Comparison of ENCODE assay signal across 20 cellular contexts in the genomic region with DNA sequence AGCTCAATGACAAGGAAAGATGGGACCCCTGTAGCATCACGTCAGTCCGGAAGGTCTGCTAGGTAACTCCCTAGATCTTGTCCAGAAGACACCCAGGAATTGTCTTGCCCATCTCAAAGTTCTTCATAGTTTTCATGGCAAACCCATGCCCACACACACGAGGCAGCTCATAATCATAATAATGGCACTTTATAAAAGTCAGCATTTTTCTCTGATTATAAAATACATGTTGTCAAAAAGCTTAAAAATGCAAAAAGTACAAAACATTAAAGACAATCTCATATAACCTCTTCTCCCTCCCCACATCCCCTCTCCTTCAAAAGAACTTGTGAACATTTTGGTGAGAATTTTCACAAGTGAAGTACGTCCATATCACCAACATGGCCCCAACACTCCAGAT. TPM values are rescaled to one million over a fixed set of nuclear protein-coding genes. Genes with fewer than 3 reads are reported as not detected.
DNase-seq lines count a peak whose midpoint lies in the region; ATAC-seq, FAIRE-seq and TF ChIP-seq lines count a peak whose summit lies in the region.
"Had no signal": no experiment of that assay in that cellular context is flagged by ENCODE, and none has a peak within 500 bp of the region (broad histone marks: within the 10 kb centered on the region; RNA-seq: fewer than 3 reads in every experiment).

No MANE protein-coding gene starts in this region.

- no peak overlapping the region for H3K9ac ChIP-seq in HepG2 (ENCODE audit: insufficient read depth, low read depth, low read length)
- H3K9ac ChIP-seq: BLaER1, KMS-11 had no signal

- no peaks in the 10 kb centered on the region for H3K79me2 ChIP-seq in HepG2 (ENCODE audit: insufficient read depth, low read length)

- H3K27ac ChIP-seq in A549 (no peak overlapping the region), HepG2 (ENCODE audit: extremely low read length, insufficient read depth, low read length) (no peak overlapping the region)
- H3K27ac ChIP-seq in CD4-positive, CD25-positive, alpha-beta regulatory T cell (ENCODE audit: insufficient read depth, low read length, poor library complexity, severe bottlenecking) = no peak overlapping the region
- H3K27ac ChIP-seq: BLaER1, KMS-11, SJSA1 had no signal

- no peak overlapping the region for H3K4me2 ChIP-seq in A549
- H3K4me2 ChIP-seq in HepG2 (ENCODE audit: low read depth, low read length) = no peak overlapping the region
- H3K4me2 ChIP-seq: BLaER1, KMS-11 had no signal

- H3K4me1 ChIP-seq in A549 (peaks cover 5% of the 10 kb centered on the region; the same call in 1 of the 3 replicates), HepG2 (ENCODE audit: insufficient read depth, low read length) (no peaks in the 10 kb centered on the region)
- H3K4me1 ChIP-seq in CD4-positive, CD25-positive, alpha-beta regulatory T cell (ENCODE audit: control insufficient read depth, insufficient read depth, low read length, poor library complexity, severe bottlenecking) = peaks cover 7% of the 10 kb centered on the region
- H3K4me1 ChIP-seq: SJSA1 had no signal

- no peak for TF ChIP-seq CTCF in A549 (IDR thresholded peaks at IDR 0.05)
- no peak for TF ChIP-seq CTCF in HepG2 (CRISPR knock-in tag; IDR thresholded peaks at IDR 0.05)

- in situ Hi-C loops in HepG2 (cut with HindIII; ENCODE audit: extremely low pct_ligation_motif_present, low pct_unique_long_range_greater_than_20kb) = no loop called here

- no peaks in the 10 kb centered on the region for H3K27me3 ChIP-seq in CD4-positive, CD25-positive, alpha-beta regulatory T cell (ENCODE audit: control insufficient read depth, insufficient read depth, low read length)
- H3K27me3 ChIP-seq in HepG2 (ENCODE audit: control insufficient read depth in 1 of 2, insufficient read depth in 2 of 2, low read length in 2 of 2) = no peaks in the 10 kb centered on the region
- H3K27me3 ChIP-seq: BLaER1, SJSA1 had no signal

- TF ChIP-seq EP300 in A549 (IDR thresholded peaks at IDR 0.05) (no peak), HepG2 (IDR thresholded peaks at IDR 0.05; ENCODE audit: low read depth in 2 of 2, low read length in 2 of 2) (no peak), HepG2 (CRISPR knock-in tag; IDR thresholded peaks at IDR 0.05; ENCODE audit: borderline replicate concordance) (no peak)

- peak overlapping the region; percentile 65 to 89 (median 89) for H3K27ac Mint-ChIP-seq in CD4-positive, CD25-positive, alpha-beta regulatory T cell
- peak overlapping the region; percentile 16 to 81 for H3K27ac Mint-ChIP-seq in T-cell

- H3K36me3 Mint-ChIP-seq in CD4-positive, CD25-positive, alpha-beta regulatory T cell = no peaks in the 10 kb centered on the region
- H3K36me3 Mint-ChIP-seq in T-cell = no peaks in the 10 kb centered on the region

- POLR2A ChIA-PET in A549 (lab: Yijun Ruan, JAX) = no interaction called here
- POLR2A ChIA-PET in T-cell (lab: Charles Lee) = interaction anchor here (0.5 to 0.7 kb wide), 2 partner anchors 113 to 277 kb away, joined by 4 to 5 read pairs; no protein-coding TSS in a partner anchor
- POLR2A ChIA-PET in HepG2 (lab: Yijun Ruan, JAX) = interaction anchor here (1.0 kb wide), 1 partner anchor 63 kb away, joined by 3 read pairs; no protein-coding TSS in a partner anchor

- peaks cover 0 to 39% (median 9%) of the 10 kb centered on the region in 4 donors for H3K4me1 Mint-ChIP-seq in CD4-positive, CD25-positive, alpha-beta regulatory T cell
- peaks cover 32 to 38% (median 34%) of the 10 kb centered on the region in 3 donors for H3K4me1 Mint-ChIP-seq in T-cell

- H4K20me1 ChIP-seq in HepG2 (ENCODE audit: insufficient read depth, low read length) = peaks cover 4% of the 10 kb centered on the region; the same call in 1 of the 2 replicates
- H4K20me1 ChIP-seq: BLaER1 had no signal

- ATAC-seq in A549 = no peak
- ATAC-seq in CD4-positive, CD25-positive, alpha-beta regulatory T cell (ENCODE audit: low read depth in 2 of 2) = no peak
- no peak for ATAC-seq in T-cell (replicated peaks in 1 of 4)
- no peak for ATAC-seq in HepG2
- ATAC-seq: Right ventricle myocardium inferior had no signal

- no peaks in the 10 kb centered on the region for H3K9me3 ChIP-seq in A549
- no peaks in the 10 kb centered on the region for H3K9me3 ChIP-seq in CD4-positive, CD25-positive, alpha-beta regulatory T cell (ENCODE audit: control insufficient read depth in 2 of 2, low read length in 2 of 2)
- H3K9me3 ChIP-seq in HepG2 (ENCODE audit: low read length) = no peaks in the 10 kb centered on the region
- H3K9me3 ChIP-seq: BLaER1, SJSA1 had no signal

- peaks cover under 1% of the 10 kb centered on the region for H3K36me3 ChIP-seq in CD4-positive, CD25-positive, alpha-beta regulatory T cell (ENCODE audit: control insufficient read depth, insufficient read depth, low read length)
- H3K36me3 ChIP-seq in HepG2 (replicated peaks in 1 of 2; ENCODE audit: control insufficient read depth in 1 of 2, insufficient read depth in 2 of 2, low read length in 2 of 2) = peaks cover 13 to 45% of the 10 kb centered on the region in 2 experiments

- TF ChIP-seq RAD21 in A549 (conservative IDR thresholded peaks at IDR 0.05 in 1 of 2, IDR thresholded peaks at IDR 0.05 in 1 of 2) (no peak), HepG2 (CRISPR knock-in tag; IDR thresholded peaks at IDR 0.05) (no peak)

- TF ChIP-seq POLR2A in A549 (IDR thresholded peaks at IDR 0.05; ENCODE audit: low read length) (no peak), HepG2 (IDR thresholded peaks at IDR 0.05; ENCODE audit: insufficient read depth in 1 of 2, low read depth in 2 of 2, low read length in 2 of 2) (no peak)

- BruUV-seq in HepG2 (replicated peaks; lab: Mats Ljungman, UMichigan) = TSS peak; percentile 26

- intact Hi-C loops in HepG2 (cut with micrococcal nuclease; ENCODE audit: unreplicated experiment) = no loop called here

- no peaks in the 10 kb centered on the region for H3K27me3 Mint-ChIP-seq in CD4-positive, CD25-positive, alpha-beta regulatory T cell
- H3K27me3 Mint-ChIP-seq in T-cell = no peaks in the 10 kb centered on the region

- DNase-seq in A549 (ENCODE audit: low read depth in 1 of 2, low spot score in 1 of 2) = no peak
- no peak for DNase-seq in CD4-positive, CD25-positive, alpha-beta regulatory T cell
- no peak for DNase-seq in T-cell
- no peak for DNase-seq in HepG2 (ENCODE audit: low spot score)
- DNase-seq in UCSD-AML1 (lab: John Stamatoyannopoulos, UW; ENCODE audit: unreplicated experiment) = no peak
- no peak for DNase-seq in glomerular visceral epithelial cell (ENCODE audit: extremely low spot score)
- no peak for DNase-seq in NCI-H2227 treated with DMSO at 0.1 percent for 48 hours (lab: John Stamatoyannopoulos, UW)
- DNase-seq: ACHN, DMS79, NCI-H1092 treated with DMSO at 0.1 percent for 48 hours, NCI-H1436 treated with DMSO at 0.1 percent for 48 hours, NCI-H2029, NCI-H524 treated with DMSO at 0.1 percent for 48 hours, NCI-H82, OCI-M1 had no signal

- WGBS in A549 (ENCODE audit: missing lambda C conversion rate) = 91% methylated on average over 4 of the region's 4 CpGs
- 97% methylated on average over 4 of the region's 4 CpGs for WGBS in HepG2 (ENCODE audit: low lambda C conversion rate)

- H2AFZ ChIP-seq in HepG2 (ENCODE audit: low read length) = no peak overlapping the region

- CTCF ChIA-PET in A549 (lab: Yijun Ruan, JAX) = interaction anchor here (0.8 to 7.2 kb wide), 9 partner anchors 20 to 366 kb away, joined by 3 to 44 read pairs (median 3); a partner anchor contains a TSS
- CTCF ChIA-PET in T-cell (lab: Charles Lee) = no interaction called here
- CTCF ChIA-PET in HepG2 (lab: Yijun Ruan, JAX; ENCODE audit: low intra/inter-chr PET ratio, low total read pairs) = no interaction called here

- H3K4me3 Mint-ChIP-seq in CD4-positive, CD25-positive, alpha-beta regulatory T cell = peak overlapping the region in 1 of 4 donors; percentile 54
- no peak overlapping the region for H3K4me3 Mint-ChIP-seq in T-cell

- H3K4me3 ChIP-seq in A549 (no peak overlapping the region), HepG2 (replicated peaks in 1 of 3; ENCODE audit: insufficient read depth in 1 of 3, low read depth in 2 of 3, low read length in 3 of 3) (no peak overlapping the region)
- no peak overlapping the region for H3K4me3 ChIP-seq in CD4-positive, CD25-positive, alpha-beta regulatory T cell (ENCODE audit: low read depth, low read length)
- H3K4me3 ChIP-seq: BLaER1, SJSA1 had no signal

- no peak for FAIRE-seq in A549 (lab: Jason Lieb, UNC)
- FAIRE-seq in HepG2 (lab: Jason Lieb, UNC) = no peak

- H3K9me3 Mint-ChIP-seq in CD4-positive, CD25-positive, alpha-beta regulatory T cell = no peaks in the 10 kb centered on the region
- H3K9me3 Mint-ChIP-seq in T-cell = no peaks in the 10 kb centered on the region

RNA-seq across cellular contexts. Expression of a gene that starts 30.8 kb away (rescaled TPM):
- polyA plus RNA-seq in A549 (2011; rRNA removed) (150 and 212 TPM in 2 replicates), A549 (2017; fragmentation: RNase III; extraction: RNeasy Plus Mini Kit Qiagen cat#74134 plus additional on column Dnase treatment) (195 to 279 TPM (median 252 TPM) in 3 replicates), HepG2 (2011; rRNA removed) (27.7 and 38.3 TPM in 2 replicates)
- polyA plus RNA-seq in A549 (2012; cell fraction: cytosol; rRNA removed) = 144 and 155 TPM in 2 replicates
- 129 and 138 TPM in 2 replicates for polyA plus RNA-seq in A549 (2012; cell fraction: nucleus; rRNA removed)
- 117 and 122 TPM in 2 replicates for polyA minus RNA-seq in A549 (2011; rRNA and poly(A)+ RNA removed)
- total RNA-seq in CD4-positive, CD25-positive, alpha-beta regulatory T cell = 0.62 TPM
- under 1 TPM in 3 of 4 donors, not detected in 1; 0.11 to 0.52 (median 0.38) TPM for polyA plus RNA-seq in CD4-positive, CD25-positive, alpha-beta regulatory T cell
- total RNA-seq in T-cell (1 to 10 TPM in 4 of 5 donors, under 1 TPM in 1; 0.98 to 5.2 (median 3.7) TPM), HepG2 (2016; rRNA removed; fragmentation: Illumina TruSeq; extraction: Trizol) (28.8 and 36.5 TPM in 2 replicates)
- 20.0 and 23.1 TPM in 2 replicates for total RNA-seq in HepG2 (2016; cell fraction: cytosol; rRNA removed; fragmentation: Illumina TruSeq; extraction: Trizol; ENCODE audit: low read depth)
- 20.9 and 35.8 TPM in 2 replicates for total RNA-seq in HepG2 (2016; cell fraction: insoluble cytoplasmic fraction; rRNA removed; fragmentation: Illumina TruSeq; extraction: Trizol)
- 36.4 and 40.0 TPM in 2 replicates for total RNA-seq in HepG2 (2016; cell fraction: membrane; rRNA removed; fragmentation: Illumina TruSeq; extraction: Trizol)
- total RNA-seq in HepG2 (2016; cell fraction: nucleus; rRNA removed; fragmentation: Illumina TruSeq; extraction: Trizol) = 48.7 and 54.7 TPM in 2 replicates
- polyA plus RNA-seq in HepG2 (2011; cell fraction: cytosol; rRNA removed) = 18.6 and 23.4 TPM in 2 replicates
- 29.6 and 32.2 TPM in 2 replicates for polyA plus RNA-seq in HepG2 (2011; cell fraction: nucleus; rRNA removed)
- 80.6 and 134 TPM in 2 replicates for polyA plus RNA-seq in HepG2 (2012)
- polyA plus RNA-seq in HepG2 (2016; cell fraction: cytosol; fragmentation: Illumina TruSeq; extraction: Trizol; ENCODE audit: low read depth) = 67.8 and 68.1 TPM in 2 replicates
- 43.8 and 55.8 TPM in 2 replicates for polyA plus RNA-seq in HepG2 (2016; cell fraction: insoluble cytoplasmic fraction; fragmentation: Illumina TruSeq; extraction: Trizol; ENCODE audit: low read depth)
- polyA plus RNA-seq in HepG2 (2016; cell fraction: membrane; fragmentation: Illumina TruSeq; extraction: Trizol; ENCODE audit: low read depth) = 77.2 and 87.4 TPM in 2 replicates
- 134 and 141 TPM in 2 replicates for polyA plus RNA-seq in HepG2 (2016; cell fraction: nucleus; fragmentation: Illumina TruSeq; extraction: Trizol; ENCODE audit: insufficient read depth, low read depth)
- 20.7 and 23.4 TPM in 2 replicates for polyA minus RNA-seq in HepG2 (2011; rRNA and poly(A)+ RNA removed; ENCODE audit: low replicate concordance)
- polyA minus RNA-seq in HepG2 (2011; cell fraction: cytosol; rRNA and poly(A)+ RNA removed) = 21.0 and 23.9 TPM in 2 replicates
- polyA minus RNA-seq in HepG2 (2011; cell fraction: nucleus; rRNA and poly(A)+ RNA removed) = 15.3 and 18.4 TPM in 2 replicates

RNA-seq across cellular contexts. Expression of a gene that starts 41.5 kb away (rescaled TPM):
- 9.5 and 12.4 TPM in 2 replicates for polyA plus RNA-seq in A549 (2011; rRNA removed)
- 6.0 and 7.3 TPM in 2 replicates for polyA plus RNA-seq in A549 (2012; cell fraction: cytosol; rRNA removed)
- polyA plus RNA-seq in A549 (2012; cell fraction: nucleus; rRNA removed) = 45.6 and 50.6 TPM in 2 replicates
- 6.9 to 7.5 TPM (median 7.4 TPM) in 3 replicates for polyA plus RNA-seq in A549 (2017; fragmentation: RNase III; extraction: RNeasy Plus Mini Kit Qiagen cat#74134 plus additional on column Dnase treatment)
- 16.4 and 25.5 TPM in 2 replicates for polyA minus RNA-seq in A549 (2011; rRNA and poly(A)+ RNA removed)
- total RNA-seq in CD4-positive, CD25-positive, alpha-beta regulatory T cell = 454 TPM
- 10 to 100 TPM; 66.9 to 72.2 (median 69.3) TPM for polyA plus RNA-seq in CD4-positive, CD25-positive, alpha-beta regulatory T cell
- total RNA-seq in T-cell = 100 to 1,000 TPM; 332 to 473 (median 390) TPM
- 6.8 and 23.9 TPM in 2 replicates for total RNA-seq in HepG2 (2016; rRNA removed; fragmentation: Illumina TruSeq; extraction: Trizol)
- 8.4 and 11.8 TPM in 2 replicates for total RNA-seq in HepG2 (2016; cell fraction: cytosol; rRNA removed; fragmentation: Illumina TruSeq; extraction: Trizol; ENCODE audit: low read depth)
- 6.3 and 23.7 TPM in 2 replicates for total RNA-seq in HepG2 (2016; cell fraction: insoluble cytoplasmic fraction; rRNA removed; fragmentation: Illumina TruSeq; extraction: Trizol)
- 9.0 and 9.3 TPM in 2 replicates for total RNA-seq in HepG2 (2016; cell fraction: membrane; rRNA removed; fragmentation: Illumina TruSeq; extraction: Trizol)
- 45.2 and 52.0 TPM in 2 replicates for total RNA-seq in HepG2 (2016; cell fraction: nucleus; rRNA removed; fragmentation: Illumina TruSeq; extraction: Trizol)
- 53.3 and 68.4 TPM in 2 replicates for polyA plus RNA-seq in HepG2 (2011; rRNA removed)
- 12.0 and 12.6 TPM in 2 replicates for polyA plus RNA-seq in HepG2 (2011; cell fraction: cytosol; rRNA removed)
- 382 and 397 TPM in 2 replicates for polyA plus RNA-seq in HepG2 (2011; cell fraction: nucleus; rRNA removed)
- 27.8 and 32.4 TPM in 2 replicates for polyA plus RNA-seq in HepG2 (2012)
- 1.2 and 1.4 TPM in 2 replicates for polyA plus RNA-seq in HepG2 (2016; cell fraction: cytosol; fragmentation: Illumina TruSeq; extraction: Trizol; ENCODE audit: low read depth)
- 5.6 and 6.1 TPM in 2 replicates for polyA plus RNA-seq in HepG2 (2016; cell fraction: insoluble cytoplasmic fraction; fragmentation: Illumina TruSeq; extraction: Trizol; ENCODE audit: low read depth)
- 2.8 and 3.1 TPM in 2 replicates for polyA plus RNA-seq in HepG2 (2016; cell fraction: membrane; fragmentation: Illumina TruSeq; extraction: Trizol; ENCODE audit: low read depth)
- 77.1 and 87.3 TPM in 2 replicates for polyA plus RNA-seq in HepG2 (2016; cell fraction: nucleus; fragmentation: Illumina TruSeq; extraction: Trizol; ENCODE audit: insufficient read depth, low read depth)
- 69.8 and 79.8 TPM in 2 replicates for polyA minus RNA-seq in HepG2 (2011; rRNA and poly(A)+ RNA removed; ENCODE audit: low replicate concordance)
- polyA minus RNA-seq in HepG2 (2011; cell fraction: cytosol; rRNA and poly(A)+ RNA removed) = 11.9 and 15.7 TPM in 2 replicates
- polyA minus RNA-seq in HepG2 (2011; cell fraction: nucleus; rRNA and poly(A)+ RNA removed) = 124 and 138 TPM in 2 replicates

RNA-seq across cellular contexts. Expression of a gene that starts 48.2 kb away (rescaled TPM):
- polyA plus RNA-seq in A549 (2011; rRNA removed) (0.93 and 1.00 TPM in 2 replicates), A549 (2017; fragmentation: RNase III; extraction: RNeasy Plus Mini Kit Qiagen cat#74134 plus additional on column Dnase treatment) (0.10 to 0.32 TPM (median 0.24 TPM) in 3 replicates), HepG2 (2011; rRNA removed) (0.79 and 1.8 TPM in 2 replicates)
- 0.30 and 0.34 TPM in 2 replicates for polyA plus RNA-seq in A549 (2012; cell fraction: cytosol; rRNA removed)
- 0.61 and 0.64 TPM in 2 replicates for polyA plus RNA-seq in A549 (2012; cell fraction: nucleus; rRNA removed)
- 0.29 TPM in 1 of 2 replicates, not detected in the other for polyA minus RNA-seq in A549 (2011; rRNA and poly(A)+ RNA removed)
- 0.39 TPM for total RNA-seq in CD4-positive, CD25-positive, alpha-beta regulatory T cell
- polyA plus RNA-seq in CD4-positive, CD25-positive, alpha-beta regulatory T cell = under 1 TPM in 2 of 4 donors, not detected in 2; 0.13 to 0.17 TPM
- total RNA-seq in T-cell (under 1 TPM; 0.23 to 0.63 (median 0.35) TPM), HepG2 (2016; rRNA removed; fragmentation: Illumina TruSeq; extraction: Trizol) (0.29 TPM in 1 of 2 replicates, not detected in the other)
- total RNA-seq in HepG2 (2016; cell fraction: cytosol; rRNA removed; fragmentation: Illumina TruSeq; extraction: Trizol; ENCODE audit: low read depth) = 0.20 TPM in 1 of 2 replicates, not detected in the other
- total RNA-seq in HepG2 (2016; cell fraction: insoluble cytoplasmic fraction; rRNA removed; fragmentation: Illumina TruSeq; extraction: Trizol) = 0.18 and 0.50 TPM in 2 replicates
- 0.09 TPM in 1 of 2 replicates, not detected in the other for total RNA-seq in HepG2 (2016; cell fraction: membrane; rRNA removed; fragmentation: Illumina TruSeq; extraction: Trizol)
- 0.22 and 0.38 TPM in 2 replicates for total RNA-seq in HepG2 (2016; cell fraction: nucleus; rRNA removed; fragmentation: Illumina TruSeq; extraction: Trizol)
- polyA plus RNA-seq in HepG2 (2011; cell fraction: cytosol; rRNA removed) = 1.6 and 1.9 TPM in 2 replicates
- 0.68 and 0.78 TPM in 2 replicates for polyA plus RNA-seq in HepG2 (2011; cell fraction: nucleus; rRNA removed)
- 0.32 and 0.55 TPM in 2 replicates for polyA plus RNA-seq in HepG2 (2012)
- not detected in 2 replicates for polyA plus RNA-seq in HepG2 (2016; cell fraction: cytosol; fragmentation: Illumina TruSeq; extraction: Trizol; ENCODE audit: low read depth)
- polyA plus RNA-seq in HepG2 (2016; cell fraction: insoluble cytoplasmic fraction; fragmentation: Illumina TruSeq; extraction: Trizol; ENCODE audit: low read depth) = 0.14 TPM in 1 of 2 replicates, not detected in the other
- 0.11 TPM in 1 of 2 replicates, not detected in the other for polyA plus RNA-seq in HepG2 (2016; cell fraction: membrane; fragmentation: Illumina TruSeq; extraction: Trizol; ENCODE audit: low read depth)
- polyA plus RNA-seq in HepG2 (2016; cell fraction: nucleus; fragmentation: Illumina TruSeq; extraction: Trizol; ENCODE audit: insufficient read depth, low read depth) = 0.28 and 0.51 TPM in 2 replicates
- 0.12 TPM in 1 of 2 replicates, not detected in the other for polyA minus RNA-seq in HepG2 (2011; rRNA and poly(A)+ RNA removed; ENCODE audit: low replicate concordance)
- polyA minus RNA-seq in HepG2 (2011; cell fraction: cytosol; rRNA and poly(A)+ RNA removed) = 0.49 and 0.53 TPM in 2 replicates
- 0.52 and 0.99 TPM in 2 replicates for polyA minus RNA-seq in HepG2 (2011; cell fraction: nucleus; rRNA and poly(A)+ RNA removed)
- total RNA-seq: HT1080, Right ventricle myocardium inferior, SJSA1 had no signal
